Comparison of ENCODE assay signal across 33 cellular contexts in genomic region chr1:108706643-108707042, GRCh38. TPM values are rescaled to one million over a fixed set of nuclear protein-coding genes. Genes with fewer than 3 reads are reported as not detected.
"Had no signal": no experiment of that assay in that cellular context is flagged by ENCODE, and none has a peak within 500 bp of the region (broad histone marks: within the 10 kb centered on the region; RNA-seq: fewer than 3 reads in every experiment).

No MANE protein-coding gene starts in this region.

- H3K27me3 ChIP-seq: left lung, pancreas, suprapubic skin, tibial artery, upper lobe of right lung had no signal

- H3K9me3 Mint-ChIP-seq: immature natural killer cell; mesothelial cell of epicardium; naive B cell; nephron; neural crest cell; stimulated activated naive CD8-positive, alpha-beta T cell treated with anti-CD3 and anti-CD28 coated beads, Interleukin-15, Interleukin-2, amounts not matched to agents 100 ng/mL and 50 ng/mL, for 24 hours had no signal

- H3K4me3 Mint-ChIP-seq: immature natural killer cell; mesothelial cell of epicardium; naive B cell; nephron; neural crest cell; stimulated activated naive CD8-positive, alpha-beta T cell treated with anti-CD3 and anti-CD28 coated beads, Interleukin-15, Interleukin-2, amounts not matched to agents 100 ng/mL and 50 ng/mL, for 24 hours had no signal

- H3K27ac ChIP-seq: left lung, lower lobe of right lung, pancreas, prostate gland, skin epidermis, suprapubic skin, thoracic aorta, tibial artery, upper lobe of right lung had no signal

- H3K27ac Mint-ChIP-seq: mesothelial cell of epicardium, nephron had no signal

- DNase-seq: hypothalamus; immature natural killer cell; kidney; left colon; left lung; lower lobe of right lung; mesendoderm; naive B cell; nucleus accumbens; pancreas; posterior cingulate gyrus; retina; right cardiac atrium; stimulated activated CD4-positive, alpha-beta T cell treated with anti-CD3 and anti-CD28 coated beads, Interleukin-12 subunit alpha, Interleukin-12 subunit beta, amount 100 ng/mL, for 4 hours; stimulated activated CD4-positive, alpha-beta T cell treated with anti-CD3 and anti-CD28 coated beads, Interleukin-15, amount 100 ng/mL, for 24 hours; stimulated activated CD4-positive, alpha-beta T cell treated with anti-CD3 and anti-CD28 coated beads, Interleukin-2, amount 100 ng/mL, for 24 hours; stimulated activated CD4-positive, alpha-beta T cell treated with anti-CD3 and anti-CD28 coated beads, Interleukin-4, amount 100 ng/mL, for 1 hour; stimulated activated naive CD4-positive, alpha-beta T cell; tibial artery; trophoblast cell; upper lobe of right lung had no signal

- H3K4me1 ChIP-seq: left lung, pancreas had no signal

- H3K4me1 Mint-ChIP-seq: mesothelial cell of epicardium, nephron, neural crest cell had no signal

- H3K36me3 ChIP-seq: pancreas, prostate gland, thoracic aorta, tibial artery had no signal

- H3K9me3 ChIP-seq: left lung, lower lobe of right lung, pancreas, prostate gland, suprapubic skin, thoracic aorta, tibial artery, upper lobe of right lung had no signal

- H3K36me3 Mint-ChIP-seq: immature natural killer cell, naive B cell had no signal

- H3K4me3 ChIP-seq: left lung, lower lobe of right lung, pancreas, prostate gland, skin epidermis, suprapubic skin, thoracic aorta, tibial artery, upper lobe of right lung had no signal

- H3K27me3 Mint-ChIP-seq: stimulated activated naive CD8-positive, alpha-beta T cell treated with anti-CD3 and anti-CD28 coated beads, Interleukin-15, Interleukin-2, amounts not matched to agents 100 ng/mL and 50 ng/mL, for 24 hours had no signal

- ATAC-seq: left colon, left lung, lower lobe of right lung, pancreas, right cardiac atrium, sciatic nerve, upper lobe of right lung had no signal

RNA-seq across cellular contexts. Expression of gene FNDC7, which starts 6.1 kb away (rescaled TPM):
- total RNA-seq: kidney, left colon, left lung, liver, lower lobe of right lung, neural crest cell, osteoblast, sciatic nerve, subcutaneous adipose tissue, thoracic aorta, upper lobe of right lung had no signal
- polyA plus RNA-seq: immature natural killer cell, liver, pancreas, right cardiac atrium had no signal
